19 cellular contexts compared by ENCODE assay signal in genomic region chr5:172147857-172148256, GRCh38. TPM values are rescaled to one million over a fixed set of nuclear protein-coding genes. Genes with fewer than 3 reads are reported as not detected.
DNase-seq lines count a peak whose midpoint lies in the region; ATAC-seq lines count a peak whose summit lies in the region.
"Had no signal": no experiment of that assay in that cellular context is flagged by ENCODE, and none has a peak within 500 bp of the region (broad histone marks: within the 10 kb centered on the region; RNA-seq: fewer than 3 reads in every experiment).

No MANE protein-coding gene starts in this region.

- no peak for DNase-seq in activated naive CD4-positive, alpha-beta T cell (lab: John Stamatoyannopoulos, UW)
- DNase-seq in activated CD4-positive, alpha-beta memory T cell treated with anti-CD3 and anti-CD28 coated beads, Interleukin-2, amount 10 ng/mL, durations not matched to agents 7 days and 5 days, result no peak
- peak; percentile 49 to 53 (median 51) for DNase-seq in immature natural killer cell
- no peak for DNase-seq in stimulated activated effector memory CD8-positive, alpha-beta T cell treated with anti-CD3 and anti-CD28 coated beads, Interleukin-12 subunit alpha, Interleukin-12 subunit beta, amount 100 ng/mL, for 72 hours (ENCODE audit: low spot score in 2 of 2)
- no peak for DNase-seq in germinal center (ENCODE audit: low spot score)
- no peak for DNase-seq in COR-L47 (lab: John Stamatoyannopoulos, UW)
- DNase-seq: activated CD8-positive, alpha-beta memory T cell treated with anti-CD3 and anti-CD28 coated beads, Interleukin-2, amount 50 U/mL, for 48 hours; heart left ventricle; midbrain; MV-4-11; NCI-H2081; NCI-H526 had no signal

- H3K4me3 Mint-ChIP-seq in activated naive CD4-positive, alpha-beta T cell treated with anti-CD3 and anti-CD28 coated beads, Interleukin-2, amount 50 U/mL, for 24 hours, result no peak overlapping the region
- no peak overlapping the region for H3K4me3 Mint-ChIP-seq in activated CD4-positive, alpha-beta memory T cell treated with anti-CD3 and anti-CD28 coated beads, Interleukin-2, amount 10 ng/mL, durations not matched to agents 7 days and 5 days
- H3K4me3 Mint-ChIP-seq in immature natural killer cell, result peak overlapping the region; percentile 55 to 76 (median 70)
- no peak overlapping the region for H3K4me3 Mint-ChIP-seq in stimulated activated effector memory CD8-positive, alpha-beta T cell treated with anti-CD3 and anti-CD28 coated beads, Interleukin-12 subunit alpha, Interleukin-12 subunit beta, amount 100 ng/mL, for 72 hours

- POLR2A ChIA-PET in activated CD4-positive, alpha-beta memory T cell treated with anti-CD3 and anti-CD28 coated beads, Interleukin-2, amount 10 ng/mL, durations not matched to agents 7 days and 5 days (lab: Charles Lee), result no interaction called here

- H3K36me3 Mint-ChIP-seq in activated naive CD4-positive, alpha-beta T cell treated with anti-CD3 and anti-CD28 coated beads, Interleukin-2, amount 50 U/mL, for 24 hours, result peaks cover 6% of the 10 kb centered on the region
- H3K36me3 Mint-ChIP-seq in activated CD4-positive, alpha-beta memory T cell treated with anti-CD3 and anti-CD28 coated beads, Interleukin-2, amount 10 ng/mL, durations not matched to agents 7 days and 5 days (ENCODE audit: low read depth), result peaks cover 67% of the 10 kb centered on the region
- H3K36me3 Mint-ChIP-seq in immature natural killer cell, result peaks cover 4 to 29% (median 11%) of the 10 kb centered on the region in 3 donors
- H3K36me3 Mint-ChIP-seq in stimulated activated effector memory CD8-positive, alpha-beta T cell treated with anti-CD3 and anti-CD28 coated beads, Interleukin-12 subunit alpha, Interleukin-12 subunit beta, amount 100 ng/mL, for 72 hours, result peaks cover 95% of the 10 kb centered on the region

- no peaks in the 10 kb centered on the region for H3K9me3 Mint-ChIP-seq in activated naive CD4-positive, alpha-beta T cell treated with anti-CD3 and anti-CD28 coated beads, Interleukin-2, amount 50 U/mL, for 24 hours
- no peaks in the 10 kb centered on the region for H3K9me3 Mint-ChIP-seq in activated CD4-positive, alpha-beta memory T cell treated with anti-CD3 and anti-CD28 coated beads, Interleukin-2, amount 10 ng/mL, durations not matched to agents 7 days and 5 days
- H3K9me3 Mint-ChIP-seq in immature natural killer cell, result no peaks in the 10 kb centered on the region
- H3K9me3 Mint-ChIP-seq in stimulated activated effector memory CD8-positive, alpha-beta T cell treated with anti-CD3 and anti-CD28 coated beads, Interleukin-12 subunit alpha, Interleukin-12 subunit beta, amount 100 ng/mL, for 72 hours, result no peaks in the 10 kb centered on the region

- ATAC-seq in stimulated activated effector memory CD8-positive, alpha-beta T cell treated with anti-CD3 and anti-CD28 coated beads, Interleukin-12 subunit alpha, Interleukin-12 subunit beta, amount 100 ng/mL, for 72 hours, result peak; percentile 86
- ATAC-seq in HG02852 (IDR thresholded peaks at IDR 0.05; ENCODE audit: unreplicated experiment), result no peak
- ATAC-seq: heart left ventricle, Panc1 had no signal

- H3K4me1 Mint-ChIP-seq in activated naive CD4-positive, alpha-beta T cell treated with anti-CD3 and anti-CD28 coated beads, Interleukin-2, amount 50 U/mL, for 24 hours, result peaks cover 89% of the 10 kb centered on the region
- H3K4me1 Mint-ChIP-seq in activated CD4-positive, alpha-beta memory T cell treated with anti-CD3 and anti-CD28 coated beads, Interleukin-2, amount 10 ng/mL, durations not matched to agents 7 days and 5 days, result peaks cover 75% of the 10 kb centered on the region
- peaks cover 99% of the 10 kb centered on the region in 2 donors for H3K4me1 Mint-ChIP-seq in immature natural killer cell
- H3K4me1 Mint-ChIP-seq in stimulated activated effector memory CD8-positive, alpha-beta T cell treated with anti-CD3 and anti-CD28 coated beads, Interleukin-12 subunit alpha, Interleukin-12 subunit beta, amount 100 ng/mL, for 72 hours, result peaks cover 89% of the 10 kb centered on the region

- H3K27ac Mint-ChIP-seq in activated naive CD4-positive, alpha-beta T cell treated with anti-CD3 and anti-CD28 coated beads, Interleukin-2, amount 50 U/mL, for 24 hours, result peak overlapping the region; percentile 90
- peak overlapping the region; percentile 6 for H3K27ac Mint-ChIP-seq in activated CD4-positive, alpha-beta memory T cell treated with anti-CD3 and anti-CD28 coated beads, Interleukin-2, amount 10 ng/mL, durations not matched to agents 7 days and 5 days
- peak overlapping the region; percentile 94 to 98 (median 96) for H3K27ac Mint-ChIP-seq in immature natural killer cell
- peak overlapping the region; percentile 89 for H3K27ac Mint-ChIP-seq in stimulated activated effector memory CD8-positive, alpha-beta T cell treated with anti-CD3 and anti-CD28 coated beads, Interleukin-12 subunit alpha, Interleukin-12 subunit beta, amount 100 ng/mL, for 72 hours

- no peaks in the 10 kb centered on the region for H3K27me3 Mint-ChIP-seq in activated naive CD4-positive, alpha-beta T cell treated with anti-CD3 and anti-CD28 coated beads, Interleukin-2, amount 50 U/mL, for 24 hours
- no peaks in the 10 kb centered on the region for H3K27me3 Mint-ChIP-seq in activated CD4-positive, alpha-beta memory T cell treated with anti-CD3 and anti-CD28 coated beads, Interleukin-2, amount 10 ng/mL, durations not matched to agents 7 days and 5 days
- H3K27me3 Mint-ChIP-seq in immature natural killer cell (ENCODE audit: low read depth in 3 of 3), result peaks cover 0 to 23% (median 3%) of the 10 kb centered on the region in 3 donors

- CTCF ChIA-PET in activated CD4-positive, alpha-beta memory T cell treated with anti-CD3 and anti-CD28 coated beads, Interleukin-2, amount 10 ng/mL, durations not matched to agents 7 days and 5 days (lab: Charles Lee), result no interaction called here

RNA-seq across cellular contexts. Expression of gene STK10, which starts 40.2 kb away (rescaled TPM):
- total RNA-seq in activated CD4-positive, alpha-beta memory T cell treated with anti-CD3 and anti-CD28 coated beads, Interleukin-2, amount 10 ng/mL, durations not matched to agents 7 days and 5 days, result 100 to 1,000 TPM; 301 to 316 TPM
- 100 to 1,000 TPM in 1 of 3 donors, 10 to 100 TPM in 2; 24.8 to 274 (median 54.9) TPM for polyA plus RNA-seq in immature natural killer cell

RNA-seq across cellular contexts. Expression of gene EFCAB9, which starts 46.1 kb away (rescaled TPM):
- not detected for total RNA-seq in activated CD4-positive, alpha-beta memory T cell treated with anti-CD3 and anti-CD28 coated beads, Interleukin-2, amount 10 ng/mL, durations not matched to agents 7 days and 5 days
- polyA plus RNA-seq in immature natural killer cell, result not detected
- total RNA-seq: cerebellum, epithelial cell of proximal tubule, heart left ventricle, kidney, smooth muscle cell had no signal
- polyA plus RNA-seq: heart left ventricle, smooth muscle cell had no signal

Comparison
In these comparisons a context has a peak if more than half of its experiments do, and no peak if none do; other contexts are left out.
1. H3K27ac Mint-ChIP-seq: peak in every context shown above with its lines; median percentile 96 in immature natural killer cell; 90 in activated naive CD4-positive, alpha-beta T cell treated with anti-CD3 and anti-CD28 coated beads, Interleukin-2, amount 50 U/mL, for 24 hours; 89 in stimulated activated effector memory CD8-positive, alpha-beta T cell treated with anti-CD3 and anti-CD28 coated beads, Interleukin-12 subunit alpha, Interleukin-12 subunit beta, amount 100 ng/mL, for 72 hours; 6 in activated CD4-positive, alpha-beta memory T cell treated with anti-CD3 and anti-CD28 coated beads, Interleukin-2, amount 10 ng/mL, durations not matched to agents 7 days and 5 days.
2. H3K4me3 Mint-ChIP-seq: peak in immature natural killer cell (5 of 5); none in activated naive CD4-positive, alpha-beta T cell treated with anti-CD3 and anti-CD28 coated beads, Interleukin-2, amount 50 U/mL, for 24 hours (single experiment), activated CD4-positive, alpha-beta memory T cell treated with anti-CD3 and anti-CD28 coated beads, Interleukin-2, amount 10 ng/mL, durations not matched to agents 7 days and 5 days (single experiment) and stimulated activated effector memory CD8-positive, alpha-beta T cell treated with anti-CD3 and anti-CD28 coated beads, Interleukin-12 subunit alpha, Interleukin-12 subunit beta, amount 100 ng/mL, for 72 hours (single experiment).
3. DNase-seq: peak in immature natural killer cell (3 of 3); none in activated naive CD4-positive, alpha-beta T cell (0 of 4), activated CD4-positive, alpha-beta memory T cell treated with anti-CD3 and anti-CD28 coated beads, Interleukin-2, amount 10 ng/mL, durations not matched to agents 7 days and 5 days (single experiment), stimulated activated effector memory CD8-positive, alpha-beta T cell treated with anti-CD3 and anti-CD28 coated beads, Interleukin-12 subunit alpha, Interleukin-12 subunit beta, amount 100 ng/mL, for 72 hours (0 of 2), germinal center (single experiment) and COR-L47 (single experiment).